In the genomic region with DNA sequence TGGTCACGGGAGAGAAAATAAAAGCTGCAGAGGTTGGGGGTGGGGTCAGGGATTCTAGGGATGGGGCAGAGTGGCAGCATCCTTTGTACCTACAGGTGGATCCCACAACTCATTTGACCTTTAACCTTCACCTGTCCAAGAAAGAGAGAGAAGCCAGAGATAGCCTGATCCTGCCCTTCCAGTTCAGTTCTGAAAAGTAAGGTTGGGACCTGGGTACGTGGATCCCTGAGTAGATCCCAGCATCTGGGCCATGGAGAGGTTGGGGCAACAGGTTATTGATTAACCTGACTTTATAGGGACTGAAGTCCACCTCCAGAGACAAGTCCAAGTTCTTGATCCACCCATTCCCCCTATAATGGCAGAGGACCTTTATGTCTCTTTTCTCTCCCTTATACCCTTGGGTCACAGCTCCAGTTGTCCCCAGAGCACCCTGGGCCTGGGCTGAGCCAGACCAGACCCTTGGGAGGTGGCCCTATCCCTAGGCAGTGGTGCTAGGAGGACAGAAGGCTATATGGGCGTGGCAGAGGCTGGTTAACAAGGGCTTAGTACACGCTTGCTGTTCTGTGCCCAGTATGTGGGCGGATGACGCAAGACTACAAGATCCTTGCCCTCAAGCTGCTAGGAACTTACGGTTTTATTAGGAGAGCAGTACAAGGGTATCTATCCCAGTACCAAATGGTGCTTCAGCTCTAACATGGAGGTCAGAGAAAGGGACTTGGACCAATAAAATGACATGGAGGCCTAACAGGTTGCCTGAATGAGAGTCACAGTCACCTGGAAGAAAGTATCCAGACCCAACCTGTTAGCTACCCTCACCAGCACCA, we compare ENCODE assay signal across 13 cellular contexts. TPM values are rescaled to one million over a fixed set of nuclear protein-coding genes. Genes with fewer than 3 reads are reported as not detected.
DNase-seq lines count a peak whose midpoint lies in the region; ATAC-seq, FAIRE-seq and TF ChIP-seq lines count a peak whose summit lies in the region.
"Had no signal": no experiment of that assay in that cellular context is flagged by ENCODE, and none has a peak within 500 bp of the region (broad histone marks: within the 10 kb centered on the region; RNA-seq: fewer than 3 reads in every experiment).

No MANE protein-coding gene starts in this region.

- peak; percentile 93 for FAIRE-seq in HepG2 (lab: Jason Lieb, UNC)

- intact Hi-C loops in HepG2 (cut with micrococcal nuclease; ENCODE audit: unreplicated experiment) = no loop called here
- intact Hi-C loops in esophagus muscularis mucosa (cut with DNase I) = loop anchor here (10.0 kb wide), 1 partner anchor 296 kb away; the partner anchor contains the start of gene TNFSF13

- no peak overlapping the region for H3K4me3 Mint-ChIP-seq in stimulated activated memory B cell treated with anti-CD40 and anti-IgM and Interleukin-4, amounts not matched to agents 10 μg/mL and 1 μg/mL and 100 μg/mL, for 72 hours
- H3K4me3 Mint-ChIP-seq: nephron progenitor cell had no signal

- no peak overlapping the region; a peak in 1 of 22 replicates for H3K27ac ChIP-seq in BLaER1 treated with 17β-estradiol and CSF1 and Interleukin-3, amounts not matched to agents 10 nM and 100 nM
- peak overlapping the region; percentile 70 for H3K27ac ChIP-seq in HepG2 (ENCODE audit: extremely low read length, insufficient read depth, low read length)
- no peak overlapping the region for H3K27ac ChIP-seq in esophagus muscularis mucosa (replicated peaks in 1 of 4)

- H3K9me3 ChIP-seq in BLaER1 treated with 17β-estradiol and CSF1 and Interleukin-3, amounts not matched to agents 10 nM and 100 nM (replicated peaks in 1 of 11) = no peaks in the 10 kb centered on the region
- H3K9me3 ChIP-seq in adipocyte (ENCODE audit: control insufficient read depth, low read length) (no peaks in the 10 kb centered on the region), HepG2 (ENCODE audit: low read length) (no peaks in the 10 kb centered on the region), esophagus muscularis mucosa (no peaks in the 10 kb centered on the region)

- H3K27me3 Mint-ChIP-seq in stimulated activated memory B cell treated with anti-CD40 and anti-IgM and Interleukin-4, amounts not matched to agents 10 μg/mL and 1 μg/mL and 100 μg/mL, for 72 hours = peaks cover 17% of the 10 kb centered on the region

- H3K4me1 ChIP-seq in BLaER1 treated with 17β-estradiol and CSF1 and Interleukin-3, amounts not matched to agents 10 nM and 100 nM = peaks cover 19 to 75% (median 49%) of the 10 kb centered on the region in 10 experiments
- H3K4me1 ChIP-seq in adipocyte (ENCODE audit: control insufficient read depth, insufficient read depth, low read length) = peaks cover 35% of the 10 kb centered on the region
- H3K4me1 ChIP-seq in HepG2 (ENCODE audit: insufficient read depth, low read length) = peaks cover 53% of the 10 kb centered on the region
- peaks cover 25 to 40% (median 30%) of the 10 kb centered on the region in 4 donors for H3K4me1 ChIP-seq in esophagus muscularis mucosa

- TF ChIP-seq EP300 in HepG2 (IDR thresholded peaks at IDR 0.05; ENCODE audit: low read depth in 2 of 2, low read length in 2 of 2) (peak; percentile 11 to 42; a peak in 1 of 4 replicates), HepG2 (CRISPR knock-in tag; IDR thresholded peaks at IDR 0.05; ENCODE audit: borderline replicate concordance) (no peak), esophagus muscularis mucosa (IDR thresholded peaks at IDR 0.05) (no peak)

- H2AFZ ChIP-seq in HepG2 (ENCODE audit: low read length) = no peak overlapping the region

- TF ChIP-seq RAD21 in HepG2 (CRISPR knock-in tag; IDR thresholded peaks at IDR 0.05) = no peak

- POLR2A ChIA-PET in HepG2 (lab: Yijun Ruan, JAX) = interaction anchor here (0.6 to 3.5 kb wide), 12 partner anchors 8 to 368 kb away, joined by 3 to 35 read pairs (median 4); partner anchors contain the start of genes DVL2, GABARAP, NEURL4 and PHF23

- H3K27ac Mint-ChIP-seq in stimulated activated memory B cell treated with anti-CD40 and anti-IgM and Interleukin-4, amounts not matched to agents 10 μg/mL and 1 μg/mL and 100 μg/mL, for 72 hours = no peak overlapping the region
- H3K27ac Mint-ChIP-seq: nephron progenitor cell had no signal

- H3K9me3 Mint-ChIP-seq in stimulated activated memory B cell treated with anti-CD40 and anti-IgM and Interleukin-4, amounts not matched to agents 10 μg/mL and 1 μg/mL and 100 μg/mL, for 72 hours = no peaks in the 10 kb centered on the region
- H3K9me3 Mint-ChIP-seq: nephron progenitor cell had no signal

- CTCF ChIA-PET in HepG2 (lab: Yijun Ruan, JAX; ENCODE audit: low intra/inter-chr PET ratio, low total read pairs) = no interaction called here

- peaks cover 27 to 57% (median 55%) of the 10 kb centered on the region in 11 experiments for H3K27me3 ChIP-seq in BLaER1 treated with 17β-estradiol and CSF1 and Interleukin-3, amounts not matched to agents 10 nM and 100 nM
- no peaks in the 10 kb centered on the region for H3K27me3 ChIP-seq in adipocyte (replicated peaks; ENCODE audit: control insufficient read depth, insufficient read depth, low read length)
- H3K27me3 ChIP-seq in HepG2 (ENCODE audit: control insufficient read depth in 1 of 2, insufficient read depth in 2 of 2, low read length in 2 of 2) = no peaks in the 10 kb centered on the region
- H3K27me3 ChIP-seq in esophagus muscularis mucosa = peaks cover 17 to 37% (median 32%) of the 10 kb centered on the region in 4 donors

- peaks cover 0 to 41% (median 24%) of the 10 kb centered on the region in 11 experiments; a peak in 15 of 22 replicates for H4K20me1 ChIP-seq in BLaER1 treated with 17β-estradiol and CSF1 and Interleukin-3, amounts not matched to agents 10 nM and 100 nM
- no peaks in the 10 kb centered on the region for H4K20me1 ChIP-seq in HepG2 (ENCODE audit: insufficient read depth, low read length)

- H3K4me2 ChIP-seq in BLaER1 treated with 17β-estradiol and CSF1 and Interleukin-3, amounts not matched to agents 10 nM and 100 nM = peak overlapping the region in 10 of 11 experiments; percentile 43 to 100 (median 68); a peak in 19 of 22 replicates
- H3K4me2 ChIP-seq in HepG2 (ENCODE audit: low read depth, low read length) = peak overlapping the region; percentile 77

- peaks cover 29% of the 10 kb centered on the region for H3K4me1 Mint-ChIP-seq in stimulated activated memory B cell treated with anti-CD40 and anti-IgM and Interleukin-4, amounts not matched to agents 10 μg/mL and 1 μg/mL and 100 μg/mL, for 72 hours

- H3K36me3 ChIP-seq in BLaER1 treated with 17β-estradiol and CSF1 and Interleukin-3, amounts not matched to agents 10 nM and 100 nM = peaks cover 62 to 70% (median 67%) of the 10 kb centered on the region in 11 experiments
- H3K36me3 ChIP-seq in adipocyte (ENCODE audit: control insufficient read depth, insufficient read depth, low read length, severe bottlenecking) = peaks cover 45% of the 10 kb centered on the region
- peaks cover 8 to 13% of the 10 kb centered on the region in 2 experiments; a peak in 4 of 5 replicates for H3K36me3 ChIP-seq in HepG2 (replicated peaks in 1 of 2; ENCODE audit: control insufficient read depth in 1 of 2, insufficient read depth in 2 of 2, low read length in 2 of 2)
- H3K36me3 ChIP-seq in esophagus muscularis mucosa = peaks cover 40 to 58% (median 57%) of the 10 kb centered on the region in 4 donors

- peak; percentile 13; the same call in 1 of the 2 replicates for TF ChIP-seq CTCF in HepG2 (CRISPR knock-in tag; IDR thresholded peaks at IDR 0.05)
- TF ChIP-seq CTCF in esophagus muscularis mucosa (IDR thresholded peaks at IDR 0.05) = no peak

- H3K4me3 ChIP-seq in BLaER1 treated with 17β-estradiol and CSF1 and Interleukin-3, amounts not matched to agents 10 nM and 100 nM = peak overlapping the region in 3 of 10 experiments; percentile 7 to 43 (median 18); a peak in 1 of 20 replicates
- no peak overlapping the region for H3K4me3 ChIP-seq in adipocyte (ENCODE audit: low read length)
- H3K4me3 ChIP-seq in HepG2 (replicated peaks in 1 of 3; ENCODE audit: insufficient read depth in 1 of 3, low read depth in 2 of 3, low read length in 3 of 3) = peak overlapping the region in 2 of 3 experiments; percentile 1 to 50; a peak in 3 of 6 replicates
- H3K4me3 ChIP-seq in esophagus muscularis mucosa = no peak overlapping the region

- BruUV-seq in HepG2 (replicated peaks; lab: Mats Ljungman, UMichigan) = TSS peak; percentile 95

- in situ Hi-C loops in HepG2 (cut with HindIII; ENCODE audit: extremely low pct_ligation_motif_present, low pct_unique_long_range_greater_than_20kb) (no loop called here), KBM-7 (cut with MboI; ENCODE audit: low pct_unique_long_range_greater_than_20kb, low sequenced_read_pairs) (no loop called here)

- 8% methylated on average over 5 of the region's 7 CpGs for WGBS in HepG2 (ENCODE audit: low lambda C conversion rate)
- WGBS in esophagus muscularis mucosa = 84% methylated on average over 7 of the region's 7 CpGs

- H3K79me2 ChIP-seq in HepG2 (ENCODE audit: insufficient read depth, low read length) = peaks cover 3% of the 10 kb centered on the region

- peak; percentile 41 to 60; a peak in 3 of 4 replicates for TF ChIP-seq POLR2A in HepG2 (IDR thresholded peaks at IDR 0.05; ENCODE audit: insufficient read depth in 1 of 2, low read depth in 2 of 2, low read length in 2 of 2)
- no peak for TF ChIP-seq POLR2A in esophagus muscularis mucosa (IDR thresholded peaks at IDR 0.05; ENCODE audit: low read depth)

- peak; percentile 83 for ATAC-seq in HepG2
- no peak for ATAC-seq in stimulated activated memory B cell treated with anti-CD40 and anti-IgM and Interleukin-4, amounts not matched to agents 10 μg/mL and 1 μg/mL and 100 μg/mL, for 72 hours

- DNase-seq in HUDEP-2 (lab: John Stamatoyannopoulos, UW; ENCODE audit: unreplicated experiment in 76 of 76) = peak in 63 of 76 experiments; percentile 18 to 86 (median 67)
- peak; percentile 51 for DNase-seq in adipocyte (ENCODE audit: low read depth)
- DNase-seq in HepG2 (ENCODE audit: low spot score) = peak; percentile 78
- no peak for DNase-seq in KBM-7
- DNase-seq in NCI-H1417 treated with DMSO at 0.1 percent for 48 hours (lab: John Stamatoyannopoulos, UW) = no peak
- no peak for DNase-seq in esophagus muscularis mucosa (ENCODE audit: extremely low spot score)
- DNase-seq: activated CD4-positive, alpha-beta T cell treated with anti-CD3 and anti-CD28 coated beads, Interleukin-2, amount 50 U/mL, for 1 hour; head of caudate nucleus; nephron progenitor cell; RPMI8226; stimulated activated CD4-positive, alpha-beta T cell treated with anti-CD3 and anti-CD28 coated beads, Interleukin-2, amount 100 ng/mL, for 48 hours had no signal

- H3K36me3 Mint-ChIP-seq in stimulated activated memory B cell treated with anti-CD40 and anti-IgM and Interleukin-4, amounts not matched to agents 10 μg/mL and 1 μg/mL and 100 μg/mL, for 72 hours = peaks cover 22% of the 10 kb centered on the region

- H3K9ac ChIP-seq in BLaER1 treated with 17β-estradiol and CSF1 and Interleukin-3, amounts not matched to agents 10 nM and 100 nM = peak overlapping the region in 4 of 11 experiments; percentile 3 to 55 (median 42); a peak in 3 of 22 replicates
- H3K9ac ChIP-seq in adipocyte (ENCODE audit: low read length) (peak overlapping the region; percentile 53), HepG2 (ENCODE audit: insufficient read depth, low read depth, low read length) (peak overlapping the region; percentile 43)

RNA-seq across cellular contexts. Expression of gene CLDN7, which starts 3.3 kb away (rescaled TPM):
- total RNA-seq in HepG2 (2016; rRNA removed; fragmentation: Illumina TruSeq; extraction: Trizol) (not detected in 2 replicates), esophagus muscularis mucosa (1 to 10 TPM; 1.7 to 3.4 (median 2.1) TPM)
- total RNA-seq in HepG2 (2016; cell fraction: cytosol; rRNA removed; fragmentation: Illumina TruSeq; extraction: Trizol; ENCODE audit: low read depth) = not detected in 2 replicates
- not detected in 2 replicates for total RNA-seq in HepG2 (2016; cell fraction: insoluble cytoplasmic fraction; rRNA removed; fragmentation: Illumina TruSeq; extraction: Trizol)
- not detected in 2 replicates for total RNA-seq in HepG2 (2016; cell fraction: membrane; rRNA removed; fragmentation: Illumina TruSeq; extraction: Trizol)
- total RNA-seq in HepG2 (2016; cell fraction: nucleus; rRNA removed; fragmentation: Illumina TruSeq; extraction: Trizol) = not detected in 2 replicates
- polyA plus RNA-seq in HepG2 (2011; rRNA removed) = not detected in 2 replicates
- polyA plus RNA-seq in HepG2 (2011; cell fraction: cytosol; rRNA removed) = not detected in 2 replicates
- polyA plus RNA-seq in HepG2 (2011; cell fraction: nucleus; rRNA removed) = not detected in 2 replicates
- not detected in 2 replicates for polyA plus RNA-seq in HepG2 (2012)
- not detected in 2 replicates for polyA plus RNA-seq in HepG2 (2016; cell fraction: cytosol; fragmentation: Illumina TruSeq; extraction: Trizol; ENCODE audit: low read depth)
- not detected in 2 replicates for polyA plus RNA-seq in HepG2 (2016; cell fraction: insoluble cytoplasmic fraction; fragmentation: Illumina TruSeq; extraction: Trizol; ENCODE audit: low read depth)
- not detected in 2 replicates for polyA plus RNA-seq in HepG2 (2016; cell fraction: membrane; fragmentation: Illumina TruSeq; extraction: Trizol; ENCODE audit: low read depth)
- not detected in 2 replicates for polyA plus RNA-seq in HepG2 (2016; cell fraction: nucleus; fragmentation: Illumina TruSeq; extraction: Trizol; ENCODE audit: insufficient read depth, low read depth)
- polyA minus RNA-seq in HepG2 (2011; rRNA and poly(A)+ RNA removed; ENCODE audit: low replicate concordance) = 10.0 TPM in 1 of 2 replicates, not detected in the other
- not detected in 2 replicates for polyA minus RNA-seq in HepG2 (2011; cell fraction: cytosol; rRNA and poly(A)+ RNA removed)
- not detected in 2 replicates for polyA minus RNA-seq in HepG2 (2011; cell fraction: nucleus; rRNA and poly(A)+ RNA removed)

RNA-seq across cellular contexts. Expression of gene ELP5, which starts 6.9 kb away (rescaled TPM):
- total RNA-seq in HepG2 (2016; rRNA removed; fragmentation: Illumina TruSeq; extraction: Trizol) (68.0 and 69.8 TPM in 2 replicates), esophagus muscularis mucosa (10 to 100 TPM; 24.9 to 33.3 (median 27.8) TPM)
- total RNA-seq in HepG2 (2016; cell fraction: cytosol; rRNA removed; fragmentation: Illumina TruSeq; extraction: Trizol; ENCODE audit: low read depth) = 111 and 129 TPM in 2 replicates
- total RNA-seq in HepG2 (2016; cell fraction: insoluble cytoplasmic fraction; rRNA removed; fragmentation: Illumina TruSeq; extraction: Trizol) = 64.4 and 71.8 TPM in 2 replicates
- total RNA-seq in HepG2 (2016; cell fraction: membrane; rRNA removed; fragmentation: Illumina TruSeq; extraction: Trizol) = 142 and 154 TPM in 2 replicates
- 40.7 and 41.3 TPM in 2 replicates for total RNA-seq in HepG2 (2016; cell fraction: nucleus; rRNA removed; fragmentation: Illumina TruSeq; extraction: Trizol)
- 67.6 and 75.4 TPM in 2 replicates for polyA plus RNA-seq in HepG2 (2011; rRNA removed)
- polyA plus RNA-seq in HepG2 (2011; cell fraction: cytosol; rRNA removed) = 79.0 and 80.4 TPM in 2 replicates
- polyA plus RNA-seq in HepG2 (2011; cell fraction: nucleus; rRNA removed) = 109 and 116 TPM in 2 replicates
- polyA plus RNA-seq in HepG2 (2012) = 54.3 and 56.5 TPM in 2 replicates
- polyA plus RNA-seq in HepG2 (2016; cell fraction: cytosol; fragmentation: Illumina TruSeq; extraction: Trizol; ENCODE audit: low read depth) = 153 and 183 TPM in 2 replicates
- polyA plus RNA-seq in HepG2 (2016; cell fraction: insoluble cytoplasmic fraction; fragmentation: Illumina TruSeq; extraction: Trizol; ENCODE audit: low read depth) = 78.9 and 80.0 TPM in 2 replicates
- 162 and 180 TPM in 2 replicates for polyA plus RNA-seq in HepG2 (2016; cell fraction: membrane; fragmentation: Illumina TruSeq; extraction: Trizol; ENCODE audit: low read depth)
- polyA plus RNA-seq in HepG2 (2016; cell fraction: nucleus; fragmentation: Illumina TruSeq; extraction: Trizol; ENCODE audit: insufficient read depth, low read depth) = 87.0 and 90.3 TPM in 2 replicates
- polyA minus RNA-seq in HepG2 (2011; rRNA and poly(A)+ RNA removed; ENCODE audit: low replicate concordance) = 70.4 and 79.0 TPM in 2 replicates
- polyA minus RNA-seq in HepG2 (2011; cell fraction: cytosol; rRNA and poly(A)+ RNA removed) = 19.7 and 20.9 TPM in 2 replicates
- 29.2 and 33.6 TPM in 2 replicates for polyA minus RNA-seq in HepG2 (2011; cell fraction: nucleus; rRNA and poly(A)+ RNA removed)

RNA-seq across cellular contexts. Expression of gene CTDNEP1, which starts 7.4 kb away (rescaled TPM):
- total RNA-seq in HepG2 (2016; rRNA removed; fragmentation: Illumina TruSeq; extraction: Trizol) (19.8 and 32.0 TPM in 2 replicates), esophagus muscularis mucosa (10 to 100 TPM; 41.5 to 66.5 (median 46.6) TPM)
- 19.4 and 21.9 TPM in 2 replicates for total RNA-seq in HepG2 (2016; cell fraction: cytosol; rRNA removed; fragmentation: Illumina TruSeq; extraction: Trizol; ENCODE audit: low read depth)
- 18.5 and 25.6 TPM in 2 replicates for total RNA-seq in HepG2 (2016; cell fraction: insoluble cytoplasmic fraction; rRNA removed; fragmentation: Illumina TruSeq; extraction: Trizol)
- total RNA-seq in HepG2 (2016; cell fraction: membrane; rRNA removed; fragmentation: Illumina TruSeq; extraction: Trizol) = 66.8 and 71.2 TPM in 2 replicates
- total RNA-seq in HepG2 (2016; cell fraction: nucleus; rRNA removed; fragmentation: Illumina TruSeq; extraction: Trizol) = 30.3 and 34.3 TPM in 2 replicates
- polyA plus RNA-seq in HepG2 (2011; rRNA removed) = 118 and 126 TPM in 2 replicates
- polyA plus RNA-seq in HepG2 (2011; cell fraction: cytosol; rRNA removed) = 101 and 109 TPM in 2 replicates
- polyA plus RNA-seq in HepG2 (2011; cell fraction: nucleus; rRNA removed) = 101 and 114 TPM in 2 replicates
- polyA plus RNA-seq in HepG2 (2012) = 127 and 151 TPM in 2 replicates
- 143 and 153 TPM in 2 replicates for polyA plus RNA-seq in HepG2 (2016; cell fraction: cytosol; fragmentation: Illumina TruSeq; extraction: Trizol; ENCODE audit: low read depth)
- 110 and 145 TPM in 2 replicates for polyA plus RNA-seq in HepG2 (2016; cell fraction: insoluble cytoplasmic fraction; fragmentation: Illumina TruSeq; extraction: Trizol; ENCODE audit: low read depth)
- polyA plus RNA-seq in HepG2 (2016; cell fraction: membrane; fragmentation: Illumina TruSeq; extraction: Trizol; ENCODE audit: low read depth) = 280 and 308 TPM in 2 replicates
- 149 and 153 TPM in 2 replicates for polyA plus RNA-seq in HepG2 (2016; cell fraction: nucleus; fragmentation: Illumina TruSeq; extraction: Trizol; ENCODE audit: insufficient read depth, low read depth)
- 128 and 176 TPM in 2 replicates for polyA minus RNA-seq in HepG2 (2011; rRNA and poly(A)+ RNA removed; ENCODE audit: low replicate concordance)
- polyA minus RNA-seq in HepG2 (2011; cell fraction: cytosol; rRNA and poly(A)+ RNA removed) = 85.9 and 95.1 TPM in 2 replicates
- polyA minus RNA-seq in HepG2 (2011; cell fraction: nucleus; rRNA and poly(A)+ RNA removed) = 45.1 and 50.7 TPM in 2 replicates

RNA-seq across cellular contexts. Expression of gene GABARAP, which starts 16.7 kb away (rescaled TPM):
- total RNA-seq in HepG2 (2016; rRNA removed; fragmentation: Illumina TruSeq; extraction: Trizol) (161 and 239 TPM in 2 replicates), esophagus muscularis mucosa (100 to 1,000 TPM; 360 to 524 (median 408) TPM)
- 90.5 and 100 TPM in 2 replicates for total RNA-seq in HepG2 (2016; cell fraction: cytosol; rRNA removed; fragmentation: Illumina TruSeq; extraction: Trizol; ENCODE audit: low read depth)
- 168 and 250 TPM in 2 replicates for total RNA-seq in HepG2 (2016; cell fraction: insoluble cytoplasmic fraction; rRNA removed; fragmentation: Illumina TruSeq; extraction: Trizol)
- total RNA-seq in HepG2 (2016; cell fraction: membrane; rRNA removed; fragmentation: Illumina TruSeq; extraction: Trizol) = 138 and 155 TPM in 2 replicates
- total RNA-seq in HepG2 (2016; cell fraction: nucleus; rRNA removed; fragmentation: Illumina TruSeq; extraction: Trizol) = 68.4 and 69.0 TPM in 2 replicates
- 274 and 310 TPM in 2 replicates for polyA plus RNA-seq in HepG2 (2011; rRNA removed)
- 305 and 428 TPM in 2 replicates for polyA plus RNA-seq in HepG2 (2011; cell fraction: cytosol; rRNA removed)
- 83.2 and 122 TPM in 2 replicates for polyA plus RNA-seq in HepG2 (2011; cell fraction: nucleus; rRNA removed)
- polyA plus RNA-seq in HepG2 (2012) = 331 and 348 TPM in 2 replicates
- polyA plus RNA-seq in HepG2 (2016; cell fraction: cytosol; fragmentation: Illumina TruSeq; extraction: Trizol; ENCODE audit: low read depth) = 210 and 241 TPM in 2 replicates
- polyA plus RNA-seq in HepG2 (2016; cell fraction: insoluble cytoplasmic fraction; fragmentation: Illumina TruSeq; extraction: Trizol; ENCODE audit: low read depth) = 472 and 477 TPM in 2 replicates
- polyA plus RNA-seq in HepG2 (2016; cell fraction: membrane; fragmentation: Illumina TruSeq; extraction: Trizol; ENCODE audit: low read depth) = 260 and 279 TPM in 2 replicates
- 204 and 210 TPM in 2 replicates for polyA plus RNA-seq in HepG2 (2016; cell fraction: nucleus; fragmentation: Illumina TruSeq; extraction: Trizol; ENCODE audit: insufficient read depth, low read depth)
- polyA minus RNA-seq in HepG2 (2011; rRNA and poly(A)+ RNA removed; ENCODE audit: low replicate concordance) = 234 and 265 TPM in 2 replicates
- 83.4 and 114 TPM in 2 replicates for polyA minus RNA-seq in HepG2 (2011; cell fraction: cytosol; rRNA and poly(A)+ RNA removed)
- polyA minus RNA-seq in HepG2 (2011; cell fraction: nucleus; rRNA and poly(A)+ RNA removed) = 37.2 and 53.3 TPM in 2 replicates

RNA-seq across cellular contexts. Expression of gene PHF23, which starts 19.7 kb away (rescaled TPM):
- total RNA-seq in HepG2 (2016; rRNA removed; fragmentation: Illumina TruSeq; extraction: Trizol) (33.2 and 37.5 TPM in 2 replicates), esophagus muscularis mucosa (10 to 100 TPM; 21.6 to 38.1 (median 24.8) TPM)
- 10.5 and 10.6 TPM in 2 replicates for total RNA-seq in HepG2 (2016; cell fraction: cytosol; rRNA removed; fragmentation: Illumina TruSeq; extraction: Trizol; ENCODE audit: low read depth)
- total RNA-seq in HepG2 (2016; cell fraction: insoluble cytoplasmic fraction; rRNA removed; fragmentation: Illumina TruSeq; extraction: Trizol) = 33.3 and 34.6 TPM in 2 replicates
- total RNA-seq in HepG2 (2016; cell fraction: membrane; rRNA removed; fragmentation: Illumina TruSeq; extraction: Trizol) = 23.7 and 24.5 TPM in 2 replicates
- total RNA-seq in HepG2 (2016; cell fraction: nucleus; rRNA removed; fragmentation: Illumina TruSeq; extraction: Trizol) = 13.4 and 18.2 TPM in 2 replicates
- 27.6 and 30.9 TPM in 2 replicates for polyA plus RNA-seq in HepG2 (2011; rRNA removed)
- 19.6 and 22.8 TPM in 2 replicates for polyA plus RNA-seq in HepG2 (2011; cell fraction: cytosol; rRNA removed)
- polyA plus RNA-seq in HepG2 (2011; cell fraction: nucleus; rRNA removed) = 13.4 and 14.0 TPM in 2 replicates
- 18.6 and 20.8 TPM in 2 replicates for polyA plus RNA-seq in HepG2 (2012)
- polyA plus RNA-seq in HepG2 (2016; cell fraction: cytosol; fragmentation: Illumina TruSeq; extraction: Trizol; ENCODE audit: low read depth) = 5.8 and 6.4 TPM in 2 replicates
- polyA plus RNA-seq in HepG2 (2016; cell fraction: insoluble cytoplasmic fraction; fragmentation: Illumina TruSeq; extraction: Trizol; ENCODE audit: low read depth) = 41.4 and 41.6 TPM in 2 replicates
- 11.9 and 12.0 TPM in 2 replicates for polyA plus RNA-seq in HepG2 (2016; cell fraction: membrane; fragmentation: Illumina TruSeq; extraction: Trizol; ENCODE audit: low read depth)
- 31.1 and 36.5 TPM in 2 replicates for polyA plus RNA-seq in HepG2 (2016; cell fraction: nucleus; fragmentation: Illumina TruSeq; extraction: Trizol; ENCODE audit: insufficient read depth, low read depth)
- polyA minus RNA-seq in HepG2 (2011; rRNA and poly(A)+ RNA removed; ENCODE audit: low replicate concordance) = 20.5 and 70.5 TPM in 2 replicates
- 13.2 and 14.7 TPM in 2 replicates for polyA minus RNA-seq in HepG2 (2011; cell fraction: cytosol; rRNA and poly(A)+ RNA removed)
- polyA minus RNA-seq in HepG2 (2011; cell fraction: nucleus; rRNA and poly(A)+ RNA removed) = 9.0 and 11.4 TPM in 2 replicates

Comparison
In these comparisons a context has a peak if more than half of its experiments do, and no peak if none do; other contexts are left out.
1. H3K4me3 ChIP-seq: peak in HepG2 (2 of 3); none in adipocyte (single experiment) and esophagus muscularis mucosa (0 of 4).
2. DNase-seq: peak in HUDEP-2 (63 of 76), adipocyte (single experiment) and HepG2 (single experiment); none in KBM-7 (single experiment), NCI-H1417 treated with DMSO at 0.1 percent for 48 hours (single experiment) and esophagus muscularis mucosa (single experiment).